ENCODE assay signal across 10 cellular contexts in the genomic region with DNA sequence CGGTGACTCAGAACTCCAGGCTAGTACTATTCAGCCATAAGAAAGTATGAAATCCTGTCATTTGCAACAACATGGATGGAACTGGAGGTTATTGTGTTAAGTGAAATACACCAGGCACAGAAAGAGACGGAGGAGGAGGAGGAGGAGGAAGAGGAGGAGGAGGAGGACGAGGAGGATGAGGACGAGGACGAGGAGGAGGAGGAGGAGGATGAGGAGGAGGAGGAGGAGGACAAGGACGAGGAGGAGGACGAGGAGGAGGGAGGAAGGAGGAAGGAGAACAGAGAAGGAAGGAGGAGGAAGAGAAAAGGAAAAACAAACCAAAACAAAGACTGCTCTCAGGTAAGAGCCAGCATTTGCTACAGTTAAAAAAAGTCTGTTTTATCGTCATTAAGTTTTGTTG.
"Had no signal": no experiment of that assay in that cellular context is flagged by ENCODE, and none has a peak within 500 bp of the region (broad histone marks: within the 10 kb centered on the region; RNA-seq: fewer than 3 reads in every experiment).

No MANE protein-coding gene starts in this region.

- DNase-seq: H9, HCEC 1CT, HFFc6, KG1 had no signal

- H3K36me3 Mint-ChIP-seq: IgD-negative memory B cell had no signal

- H3K27ac ChIP-seq: HL-60 had no signal

- H3K4me3 Mint-ChIP-seq: GM23338, H9, HFFc6, IgD-negative memory B cell had no signal

- FAIRE-seq: H1, H54, HepG2 had no signal

- H3K9me3 Mint-ChIP-seq: IgD-negative memory B cell had no signal

- H3K4me2 ChIP-seq: GM23338 had no signal

- ATAC-seq: GM23338, HepG2 had no signal

- H3K27ac Mint-ChIP-seq: GM23338, HFFc6, IgD-negative memory B cell had no signal

- H3K4me3 ChIP-seq: GM23338 had no signal

- H3K27me3 Mint-ChIP-seq: IgD-negative memory B cell had no signal

- H2AFZ ChIP-seq: GM23338 had no signal

- H3K4me1 Mint-ChIP-seq: IgD-negative memory B cell had no signal
